ENCODE assay signal across 15 cellular contexts in the genomic region with DNA sequence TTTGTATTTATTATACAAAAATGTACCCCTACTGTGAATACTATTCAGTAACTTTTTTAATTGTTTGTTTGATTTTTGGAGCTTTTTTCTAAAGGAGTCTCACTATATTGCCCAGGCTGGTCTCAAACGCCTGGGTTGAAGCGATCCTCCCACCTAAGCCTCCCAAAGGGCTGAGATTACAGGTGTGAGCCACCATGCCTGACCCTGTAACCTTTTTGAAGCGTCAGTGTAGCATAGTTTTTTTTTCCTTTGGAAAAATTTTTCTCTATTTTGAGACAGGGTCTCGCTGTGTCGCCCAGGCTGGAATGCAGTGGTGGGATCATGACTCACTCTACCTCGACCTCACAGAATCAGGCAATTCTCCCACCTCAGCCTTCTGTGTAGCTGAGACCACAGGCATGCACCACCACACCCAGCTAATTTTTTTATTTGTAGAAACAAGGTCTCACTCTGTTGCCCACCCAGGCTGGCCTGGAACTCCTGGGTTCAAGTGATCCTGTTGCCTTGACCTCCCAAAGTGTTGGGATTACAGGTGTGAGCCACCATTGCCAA. TPM values are rescaled to one million over a fixed set of nuclear protein-coding genes. Genes with fewer than 3 reads are reported as not detected.
DNase-seq lines count a peak whose midpoint lies in the region; ATAC-seq, FAIRE-seq and TF ChIP-seq lines count a peak whose summit lies in the region.
"Had no signal": no experiment of that assay in that cellular context is flagged by ENCODE, and none has a peak within 500 bp of the region (broad histone marks: within the 10 kb centered on the region; RNA-seq: fewer than 3 reads in every experiment).

No MANE protein-coding gene starts in this region.

- H3K36me3 Mint-ChIP-seq in stimulated activated naive CD8-positive, alpha-beta T cell treated with anti-CD3 and anti-CD28 coated beads, Interleukin-15, Interleukin-2, amounts not matched to agents 100 ng/mL and 50 ng/mL, for 24 hours (ENCODE audit: low read depth): peaks cover 48% of the 10 kb centered on the region
- H3K36me3 Mint-ChIP-seq in activated T-helper 17 cell treated with anti-CD3 and anti-CD28 coated beads, Interleukin-2, amount 50 U/mL, for 72 hours (ENCODE audit: low read depth): peaks cover 54% of the 10 kb centered on the region

- DNase-seq in stimulated activated naive CD8-positive, alpha-beta T cell treated with anti-CD3 and anti-CD28 coated beads, Interleukin-15, Interleukin-2, amounts not matched to agents 100 U/mL and 50 U/mL, for 24 hours: no peak
- DNase-seq in islet precursor cell: peak; percentile 76
- peak; percentile 17 for DNase-seq in urothelium cell line (ENCODE audit: low spot score)
- no peak for DNase-seq in HCEC 1CT
- no peak for DNase-seq in dedifferentiated amniotic fluid mesenchymal stem cell (ENCODE audit: extremely low spot score)
- no peak for DNase-seq in HEK293T (ENCODE audit: extremely low spot score)
- DNase-seq: activated CD4-positive, CD25-positive, alpha-beta regulatory T cell treated with anti-CD3 and anti-CD28 coated beads, Interleukin-2, amount 50 U/mL, for 72 hours; central memory CD4-positive, alpha-beta T cell; NCI-H1417; OCI-M1; stimulated activated CD4-positive, alpha-beta T cell treated with anti-CD3 and anti-CD28 coated beads, Interleukin-1b, Interleukin-23, amount 100 ng/mL, for 48 hours; thyroid gland had no signal

- H3K4me3 Mint-ChIP-seq in stimulated activated naive CD8-positive, alpha-beta T cell treated with anti-CD3 and anti-CD28 coated beads, Interleukin-15, Interleukin-2, amounts not matched to agents 100 ng/mL and 50 ng/mL, for 24 hours: peak overlapping the region; percentile 95
- H3K4me3 Mint-ChIP-seq in activated T-helper 17 cell treated with anti-CD3 and anti-CD28 coated beads, Interleukin-2, amount 50 U/mL, for 72 hours: peak overlapping the region; percentile 90

- ATAC-seq in stimulated activated naive CD8-positive, alpha-beta T cell treated with anti-CD3 and anti-CD28 coated beads, Interleukin-15, Interleukin-2, amounts not matched to agents 100 U/mL and 50 U/mL, for 24 hours: no peak
- ATAC-seq in activated T-helper 17 cell treated with anti-CD3 and anti-CD28 coated beads, Interleukin-2, amount 50 U/mL, for 72 hours (replicated peaks): no peak

- POLR2A ChIA-PET in HEK293T (lab: Yijun Ruan, JAX): no interaction called here

- no peaks in the 10 kb centered on the region for H3K9me3 Mint-ChIP-seq in stimulated activated naive CD8-positive, alpha-beta T cell treated with anti-CD3 and anti-CD28 coated beads, Interleukin-15, Interleukin-2, amounts not matched to agents 100 ng/mL and 50 ng/mL, for 24 hours
- no peaks in the 10 kb centered on the region for H3K9me3 Mint-ChIP-seq in activated T-helper 17 cell treated with anti-CD3 and anti-CD28 coated beads, Interleukin-2, amount 50 U/mL, for 72 hours

- no peaks in the 10 kb centered on the region for H3K27me3 Mint-ChIP-seq in stimulated activated naive CD8-positive, alpha-beta T cell treated with anti-CD3 and anti-CD28 coated beads, Interleukin-15, Interleukin-2, amounts not matched to agents 100 ng/mL and 50 ng/mL, for 24 hours
- no peaks in the 10 kb centered on the region for H3K27me3 Mint-ChIP-seq in activated T-helper 17 cell treated with anti-CD3 and anti-CD28 coated beads, Interleukin-2, amount 50 U/mL, for 72 hours

- peaks cover 82% of the 10 kb centered on the region for H3K4me1 Mint-ChIP-seq in stimulated activated naive CD8-positive, alpha-beta T cell treated with anti-CD3 and anti-CD28 coated beads, Interleukin-15, Interleukin-2, amounts not matched to agents 100 ng/mL and 50 ng/mL, for 24 hours (ENCODE audit: low read depth)
- H3K4me1 Mint-ChIP-seq in activated T-helper 17 cell treated with anti-CD3 and anti-CD28 coated beads, Interleukin-2, amount 50 U/mL, for 72 hours: peaks cover 40% of the 10 kb centered on the region

- peak overlapping the region; percentile 63 for H3K27ac Mint-ChIP-seq in stimulated activated naive CD8-positive, alpha-beta T cell treated with anti-CD3 and anti-CD28 coated beads, Interleukin-15, Interleukin-2, amounts not matched to agents 100 ng/mL and 50 ng/mL, for 24 hours
- H3K27ac Mint-ChIP-seq in activated T-helper 17 cell treated with anti-CD3 and anti-CD28 coated beads, Interleukin-2, amount 50 U/mL, for 72 hours: no peak overlapping the region

- no peak for FAIRE-seq in urothelium cell line (lab: Jason Lieb, UNC)
- FAIRE-seq: GM12892 had no signal

- CTCF ChIA-PET in HEK293T (lab: Yijun Ruan, JAX): interaction anchor here (0.7 kb wide), 2 partner anchors 70 to 73 kb away, joined by 3 to 4 read pairs; no protein-coding TSS in a partner anchor

TF ChIP-seq in HEK293T, 16 proteins besides CTCF, POLR2A, EP300 and RAD21:
- TF ChIP-seq FOXM1 (IDR thresholded peaks at IDR 0.05; ENCODE audit: borderline replicate concordance) (no peak), NFRKB (IDR thresholded peaks at IDR 0.05) (no peak), L3MBTL2 (conservative IDR thresholded peaks at IDR 0.05) (no peak), PKNOX1 (IDR thresholded peaks at IDR 0.05) (no peak), SUZ12 (IDR thresholded peaks at IDR 0.05) (no peak), SP1 (IDR thresholded peaks at IDR 0.05) (no peak), BHLHE40 (IDR thresholded peaks at IDR 0.05; ENCODE audit: borderline replicate concordance) (no peak)

RNA-seq across cellular contexts. Expression of gene GMCL1, which starts 2.0 kb away (rescaled TPM):
- total RNA-seq in activated T-helper 17 cell treated with anti-CD3 and anti-CD28 coated beads, Interleukin-2, amount 50 U/mL, for 72 hours: 10 to 100 TPM; 20.8 to 24.1 TPM

Comparison
In these comparisons a context has a peak if more than half of its experiments do, and no peak if none do; other contexts are left out.
1. DNase-seq: peak in islet precursor cell (single experiment) and urothelium cell line (single experiment); none in stimulated activated naive CD8-positive, alpha-beta T cell treated with anti-CD3 and anti-CD28 coated beads, Interleukin-15, Interleukin-2, amounts not matched to agents 100 U/mL and 50 U/mL, for 24 hours (single experiment), HCEC 1CT (single experiment), dedifferentiated amniotic fluid mesenchymal stem cell (single experiment) and HEK293T (single experiment).